Comparison of ENCODE assay signal across 9 cellular contexts in the genomic region with DNA sequence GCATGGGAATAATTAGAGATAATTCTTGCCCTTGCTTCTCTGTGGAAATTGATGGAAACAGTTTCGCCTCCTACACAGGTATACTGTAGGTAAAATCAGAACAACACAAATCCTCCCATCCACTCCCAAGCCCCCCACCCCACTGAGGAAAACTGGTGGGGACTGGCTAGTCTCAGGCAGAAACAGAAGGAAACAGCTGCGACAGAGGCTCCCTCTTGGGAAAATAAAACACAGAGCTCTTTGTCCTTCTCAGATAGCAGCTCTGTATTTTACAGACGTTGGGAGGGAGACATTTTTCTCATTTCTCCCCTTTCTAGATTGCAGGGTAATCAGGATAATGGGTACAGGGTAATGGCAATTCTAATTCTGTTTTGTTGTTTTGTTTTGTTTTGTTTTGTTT. TPM values are rescaled to one million over a fixed set of nuclear protein-coding genes. Genes with fewer than 3 reads are reported as not detected.
A peak's percentile ranks its signal among the peaks of the same experiment; 100 is the strongest.
DNase-seq lines count a peak whose midpoint lies in the region; ATAC-seq and TF ChIP-seq lines count a peak whose summit lies in the region.
"Had no signal": no experiment of that assay in that cellular context is flagged by ENCODE, and none has a peak within 500 bp of the region (broad histone marks: within the 10 kb centered on the region; RNA-seq: fewer than 3 reads in every experiment).

No MANE protein-coding gene starts in this region.

- POLR2A ChIA-PET in naive thymus-derived CD4-positive, alpha-beta T cell (lab: Charles Lee) = interaction anchor here (0.9 to 2.5 kb wide), 11 partner anchors 10 to 233 kb away, joined by 3 to 28 read pairs (median 6); a partner anchor contains a TSS

- no peaks in the 10 kb centered on the region for H3K27me3 Mint-ChIP-seq in central memory CD8-positive, alpha-beta T cell
- no peaks in the 10 kb centered on the region for H3K27me3 Mint-ChIP-seq in naive thymus-derived CD4-positive, alpha-beta T cell

- H4K20me1 ChIP-seq in BLaER1 = no peaks in the 10 kb centered on the region

- DNase-seq in central memory CD8-positive, alpha-beta T cell (ENCODE audit: low spot score in 2 of 2) = no peak
- DNase-seq in naive thymus-derived CD4-positive, alpha-beta T cell = no peak
- DNase-seq in NCI-H2081 (lab: John Stamatoyannopoulos, UW) (no peak), dorsolateral prefrontal cortex (no peak), ovary (no peak), UCSD-AML1 (lab: John Stamatoyannopoulos, UW; ENCODE audit: unreplicated experiment) (no peak)

- H3K27ac ChIP-seq in BLaER1 (peak overlapping the region; percentile 78), HUES64 (ENCODE audit: low read depth, low read length) (no peak overlapping the region), dorsolateral prefrontal cortex (no peak overlapping the region), ovary (no peak overlapping the region)
- peak overlapping the region; percentile 69 for H3K27ac ChIP-seq in naive thymus-derived CD4-positive, alpha-beta T cell (ENCODE audit: low read depth, low read length)
- H3K27ac ChIP-seq: SJSA1 had no signal

- peak overlapping the region; percentile 65 for H3K27ac Mint-ChIP-seq in central memory CD8-positive, alpha-beta T cell (ENCODE audit: low read depth)
- peak overlapping the region; percentile 51 to 85 (median 77) for H3K27ac Mint-ChIP-seq in naive thymus-derived CD4-positive, alpha-beta T cell

- H3K4me1 ChIP-seq in BLaER1 (peaks cover 31% of the 10 kb centered on the region), HUES64 (ENCODE audit: insufficient read depth, low read length) (peaks cover 12% of the 10 kb centered on the region), ovary (ENCODE audit: insufficient read depth) (peaks cover 6% of the 10 kb centered on the region)
- H3K4me1 ChIP-seq in naive thymus-derived CD4-positive, alpha-beta T cell (ENCODE audit: control insufficient read depth in 2 of 2, insufficient read depth in 2 of 2, low read length in 2 of 2) = peaks cover 7 to 14% of the 10 kb centered on the region in 2 donors

- intact Hi-C loops in naive thymus-derived CD4-positive, alpha-beta T cell (cut with micrococcal nuclease) = loop anchor here in 1 of 2 donors (5.0 kb wide), 4 partner anchors 40 to 205 kb away; a partner anchor contains a TSS
- intact Hi-C loops in dorsolateral prefrontal cortex (cut with DNase I) = no loop called here
- intact Hi-C loops in ovary (cut with DNase I) = no loop called here

- WGBS in HUES64 = 73% methylated on average over 2 of the region's 3 CpGs
- WGBS in ovary, 3 donors = 36 to 47% (median 43%) methylated on average over 3 of the region's 3 CpGs

- H3K4me2 ChIP-seq in BLaER1 = peak overlapping the region; percentile 91

- peak overlapping the region; percentile 69 for H3K4me3 ChIP-seq in BLaER1
- H3K4me3 ChIP-seq in HUES64 (ENCODE audit: low read length) = peak overlapping the region; percentile 65
- peak overlapping the region; percentile 57 for H3K4me3 ChIP-seq in naive thymus-derived CD4-positive, alpha-beta T cell (ENCODE audit: low read length)
- peak overlapping the region in 20 of 59 donors; percentile 27 to 65 (median 52) for H3K4me3 ChIP-seq in dorsolateral prefrontal cortex
- H3K4me3 ChIP-seq in ovary = no peak overlapping the region

- no peak for TF ChIP-seq CTCF in dorsolateral prefrontal cortex (IDR thresholded peaks at IDR 0.05 in 54 of 56, conservative IDR thresholded peaks at IDR 0.05 in 2 of 56; ENCODE audit: low read depth in 1 of 56, partially characterized antibody in 56 of 56)
- no peak for TF ChIP-seq CTCF in ovary (IDR thresholded peaks at IDR 0.05)

- TF ChIP-seq EP300 in ovary (IDR thresholded peaks at IDR 0.05) = no peak

- H3K27me3 ChIP-seq in BLaER1 (peaks cover 16% of the 10 kb centered on the region), HUES64 (ENCODE audit: insufficient read depth, low read length) (peaks cover 28% of the 10 kb centered on the region), dorsolateral prefrontal cortex (peaks cover 0 to 85% (median 59%) of the 10 kb centered on the region in 45 donors), ovary (no peaks in the 10 kb centered on the region)
- H3K27me3 ChIP-seq in naive thymus-derived CD4-positive, alpha-beta T cell (ENCODE audit: control insufficient read depth in 2 of 2, insufficient read depth in 2 of 2, low read length in 2 of 2) = no peaks in the 10 kb centered on the region
- H3K27me3 ChIP-seq: SJSA1 had no signal

- H3K9me3 Mint-ChIP-seq in central memory CD8-positive, alpha-beta T cell = no peaks in the 10 kb centered on the region
- H3K9me3 Mint-ChIP-seq in naive thymus-derived CD4-positive, alpha-beta T cell = no peaks in the 10 kb centered on the region

- H3K36me3 ChIP-seq in BLaER1 = no peaks in the 10 kb centered on the region
- H3K36me3 ChIP-seq in HUES64 (ENCODE audit: insufficient read depth, low read length) = no peaks in the 10 kb centered on the region
- no peaks in the 10 kb centered on the region for H3K36me3 ChIP-seq in naive thymus-derived CD4-positive, alpha-beta T cell (ENCODE audit: control insufficient read depth in 2 of 3, insufficient read depth in 3 of 3, low read length in 3 of 3)
- no peaks in the 10 kb centered on the region for H3K36me3 ChIP-seq in ovary
- H3K36me3 ChIP-seq: SJSA1 had no signal

- TF ChIP-seq POLR2A in ovary (IDR thresholded peaks at IDR 0.05) = no peak

- ATAC-seq in central memory CD8-positive, alpha-beta T cell (replicated peaks; ENCODE audit: extremely low read depth, poor library complexity, severe bottlenecking) = no peak
- no peak for ATAC-seq in naive thymus-derived CD4-positive, alpha-beta T cell

- H3K9me3 ChIP-seq in BLaER1 (no peaks in the 10 kb centered on the region), HUES64 (ENCODE audit: insufficient read depth, low read depth, low read length) (no peaks in the 10 kb centered on the region), ovary (no peaks in the 10 kb centered on the region)
- H3K9me3 ChIP-seq in naive thymus-derived CD4-positive, alpha-beta T cell (ENCODE audit: control insufficient read depth in 2 of 3, low read length in 3 of 3) = no peaks in the 10 kb centered on the region

- H3K4me1 Mint-ChIP-seq in central memory CD8-positive, alpha-beta T cell = no peaks in the 10 kb centered on the region
- H3K4me1 Mint-ChIP-seq in naive thymus-derived CD4-positive, alpha-beta T cell = peaks cover 0 to 35% (median 26%) of the 10 kb centered on the region in 7 donors

- H3K9ac ChIP-seq in BLaER1 = peak overlapping the region; percentile 74
- no peak overlapping the region for H3K9ac ChIP-seq in HUES64 (ENCODE audit: low read depth, low read length)

- H3K4me3 Mint-ChIP-seq in central memory CD8-positive, alpha-beta T cell = peak overlapping the region; percentile 77
- peak overlapping the region; percentile 60 to 94 (median 87) for H3K4me3 Mint-ChIP-seq in naive thymus-derived CD4-positive, alpha-beta T cell

- H3K36me3 Mint-ChIP-seq in central memory CD8-positive, alpha-beta T cell (ENCODE audit: insufficient read depth) = peaks cover 5% of the 10 kb centered on the region
- H3K36me3 Mint-ChIP-seq in naive thymus-derived CD4-positive, alpha-beta T cell = peaks cover 0 to 49% (median 17%) of the 10 kb centered on the region in 5 donors

- CTCF ChIA-PET in naive thymus-derived CD4-positive, alpha-beta T cell (lab: Charles Lee) = interaction anchor here (1.3 kb wide), 1 partner anchor 86 kb away, joined by 4 read pairs; no protein-coding TSS in a partner anchor

RNA-seq across cellular contexts. Expression of a gene that starts 1.1 kb away (rescaled TPM):
- polyA plus RNA-seq in HUES64 (2013, experiment 1 of 2) = 5.5 TPM
- polyA plus RNA-seq in HUES64 (2013, experiment 2 of 2) = 3.7 TPM
- total RNA-seq in naive thymus-derived CD4-positive, alpha-beta T cell = 10 to 100 TPM; 10.5 to 64.7 (median 21.0) TPM
- 1 to 10 TPM; 3.6 to 5.4 TPM for polyA plus RNA-seq in naive thymus-derived CD4-positive, alpha-beta T cell
- total RNA-seq in dorsolateral prefrontal cortex = 1 to 10 TPM in 101 of 120 experiments, under 1 TPM in 19; 0.39 to 5.6 (median 2.2) TPM
- total RNA-seq in ovary = 10 to 100 TPM in 5 of 7 donors, 1 to 10 TPM in 2; 1.7 to 20.6 (median 14.4) TPM
- polyA plus RNA-seq in ovary = 1 to 10 TPM in 1 of 2 donors, under 1 TPM in 1; 0.99 to 6.4 TPM

RNA-seq across cellular contexts. Expression of a gene that starts 15.2 kb away (rescaled TPM):
- 4.8 TPM for polyA plus RNA-seq in HUES64 (2013, experiment 1 of 2)
- polyA plus RNA-seq in HUES64 (2013, experiment 2 of 2) = 6.4 TPM
- total RNA-seq in naive thymus-derived CD4-positive, alpha-beta T cell = 10 to 100 TPM in 2 of 5 experiments, 1 to 10 TPM in 3; 4.2 to 14.9 (median 6.5) TPM
- polyA plus RNA-seq in naive thymus-derived CD4-positive, alpha-beta T cell = 1 to 10 TPM; 2.2 to 2.8 TPM
- 1 to 10 TPM in 116 of 120 experiments, under 1 TPM in 4; 0.80 to 6.9 (median 2.3) TPM for total RNA-seq in dorsolateral prefrontal cortex
- total RNA-seq in ovary = 10 to 100 TPM in 2 of 7 donors, 1 to 10 TPM in 5; 7.0 to 11.3 (median 7.8) TPM
- 10 to 100 TPM in 1 of 2 donors, 1 to 10 TPM in 1; 4.4 to 10.3 TPM for polyA plus RNA-seq in ovary

Comparison
In these comparisons a context has a peak if more than half of its experiments do, and no peak if none do; other contexts are left out.
1. H3K27ac ChIP-seq: peak in BLaER1 (single experiment) and naive thymus-derived CD4-positive, alpha-beta T cell (single experiment); none in HUES64 (single experiment), dorsolateral prefrontal cortex (0 of 59) and ovary (0 of 2).